In the genomic region with DNA sequence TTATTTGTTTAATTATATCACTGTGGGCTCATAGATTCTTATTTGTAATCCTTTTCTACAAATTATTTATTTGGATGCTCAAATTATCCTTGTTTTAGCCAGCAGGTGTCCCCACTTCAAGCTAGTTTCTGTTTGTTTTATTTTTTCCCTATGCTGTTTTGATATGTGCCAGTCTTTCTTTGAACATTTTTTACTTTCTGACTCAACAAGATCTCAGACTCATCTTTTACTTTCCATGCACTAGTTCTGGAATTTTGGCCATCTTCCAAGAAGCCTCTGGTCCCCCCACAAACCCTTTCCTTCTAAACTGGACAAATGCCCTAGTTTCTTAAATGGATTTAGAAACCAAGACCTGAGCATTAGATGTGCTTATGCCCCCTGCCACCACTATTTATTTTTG, we compare ENCODE assay signal across 9 cellular contexts. TPM values are rescaled to one million over a fixed set of nuclear protein-coding genes. Genes with fewer than 3 reads are reported as not detected.
DNase-seq lines count a peak whose midpoint lies in the region; ATAC-seq and TF ChIP-seq lines count a peak whose summit lies in the region.
"Had no signal": no experiment of that assay in that cellular context is flagged by ENCODE, and none has a peak within 500 bp of the region (broad histone marks: within the 10 kb centered on the region; RNA-seq: fewer than 3 reads in every experiment).

No MANE protein-coding gene starts in this region.

- H3K9me3 Mint-ChIP-seq in activated CD4-positive, alpha-beta memory T cell treated with anti-CD3 and anti-CD28 coated beads for 36 hours, result peaks cover 4% of the 10 kb centered on the region

- H3K4me3 ChIP-seq in AG04449 (ENCODE audit: low read depth, low read length), result no peak overlapping the region

- POLR2A ChIA-PET in AG04449 (lab: Yijun Ruan, JAX), result no interaction called here
- POLR2A ChIA-PET in activated CD4-positive, alpha-beta memory T cell treated with anti-CD3 and anti-CD28 coated beads for 36 hours (lab: Charles Lee), result interaction anchor here (1.0 kb wide), 1 partner anchor 17 kb away, joined by 3 read pairs; a partner anchor contains a TSS

- H3K4me1 Mint-ChIP-seq in activated CD4-positive, alpha-beta memory T cell treated with anti-CD3 and anti-CD28 coated beads for 36 hours (ENCODE audit: low read depth), result peaks cover 4% of the 10 kb centered on the region
- H3K4me1 Mint-ChIP-seq: memory B cell had no signal

- no peak for ATAC-seq in HG03196 (IDR thresholded peaks at IDR 0.05; ENCODE audit: unreplicated experiment)
- ATAC-seq in HG03045 (IDR thresholded peaks at IDR 0.05; ENCODE audit: unreplicated experiment), result no peak

- TF ChIP-seq CTCF in AG04449 (IDR thresholded peaks at IDR 0.05; ENCODE audit: insufficient read depth, low read length, missing control alignments) (peak; percentile 15), GM13977 (IDR thresholded peaks at IDR 0.05; ENCODE audit: extremely low read depth, insufficient read depth, missing control alignments) (peak; percentile 39)

- DNase-seq in AG04449 (ENCODE audit: low read depth, low spot score) (no peak), GM13977 (ENCODE audit: low spot score) (peak; percentile 24), SK-MEL-5 (ENCODE audit: low read depth, low spot score) (peak; percentile 32), glomerular visceral epithelial cell (ENCODE audit: extremely low spot score) (peak; percentile 45), T1000 (lab: John Stamatoyannopoulos, UW) (no peak)
- no peak for DNase-seq in activated CD4-positive, alpha-beta memory T cell treated with anti-CD3 and anti-CD28 coated beads for 36 hours

- no peak overlapping the region for H3K4me3 Mint-ChIP-seq in activated CD4-positive, alpha-beta memory T cell treated with anti-CD3 and anti-CD28 coated beads for 36 hours
- H3K4me3 Mint-ChIP-seq: memory B cell had no signal

- in situ Hi-C loops in GM13977 (cut with MboI; ENCODE audit: low pct_unique_long_range_greater_than_20kb, low sequenced_read_pairs, unreplicated experiment) (loop anchor here (25.0 kb wide), 1 partner anchor 373 kb away; a partner anchor contains a TSS), SK-MEL-5 (cut with HindIII; ENCODE audit: low pct_unique_long_range_greater_than_20kb, low sequenced_read_pairs) (no loop called here)

- H3K36me3 Mint-ChIP-seq in activated CD4-positive, alpha-beta memory T cell treated with anti-CD3 and anti-CD28 coated beads for 36 hours, result no peaks in the 10 kb centered on the region
- H3K36me3 Mint-ChIP-seq: memory B cell had no signal

- intact Hi-C loops in activated CD4-positive, alpha-beta memory T cell treated with anti-CD3 and anti-CD28 coated beads for 36 hours (cut with micrococcal nuclease), result loop anchor here (1.0 kb wide), 1 partner anchor 380 kb away; no protein-coding TSS in a partner anchor

- no peak overlapping the region for H3K27ac Mint-ChIP-seq in activated CD4-positive, alpha-beta memory T cell treated with anti-CD3 and anti-CD28 coated beads for 36 hours
- H3K27ac Mint-ChIP-seq: memory B cell had no signal

- CTCF ChIA-PET in AG04449 (lab: Yijun Ruan, JAX), result interaction anchor here (1.0 to 2.9 kb wide), 16 partner anchors 9 to 266 kb away, joined by 3 to 26 read pairs (median 5); a partner anchor contains a TSS
- CTCF ChIA-PET in activated CD4-positive, alpha-beta memory T cell treated with anti-CD3 and anti-CD28 coated beads for 36 hours (lab: Charles Lee), result interaction anchor here (0.6 to 2.2 kb wide), 16 partner anchors 11 to 384 kb away, joined by 3 to 7 read pairs (median 4); a partner anchor contains a TSS

- no peaks in the 10 kb centered on the region for H3K27me3 Mint-ChIP-seq in activated CD4-positive, alpha-beta memory T cell treated with anti-CD3 and anti-CD28 coated beads for 36 hours
- H3K27me3 Mint-ChIP-seq: memory B cell had no signal

RNA-seq across cellular contexts. Expression of a gene that starts 11.5 kb away (rescaled TPM):
- total RNA-seq in SK-MEL-5 (2014; rRNA removed; shearing (Covaris generic)), result 87.7 and 96.3 TPM in 2 replicates
- 91.5 and 94.1 TPM in 2 replicates for polyA plus RNA-seq in SK-MEL-5 (2015; cell fraction: cytosol; rRNA removed)
- 42.3 and 42.6 TPM in 2 replicates for polyA plus RNA-seq in SK-MEL-5 (2015; cell fraction: nucleus; rRNA removed)
- 100 to 1,000 TPM; 136 to 139 TPM for total RNA-seq in activated CD4-positive, alpha-beta memory T cell treated with anti-CD3 and anti-CD28 coated beads for 36 hours

RNA-seq across cellular contexts. Expression of a gene that starts 16.9 kb away (rescaled TPM):
- total RNA-seq in SK-MEL-5 (2014; rRNA removed; shearing (Covaris generic)), result 24.1 and 27.1 TPM in 2 replicates
- polyA plus RNA-seq in SK-MEL-5 (2015; cell fraction: cytosol; rRNA removed), result 19.9 and 23.9 TPM in 2 replicates
- 26.6 and 30.4 TPM in 2 replicates for polyA plus RNA-seq in SK-MEL-5 (2015; cell fraction: nucleus; rRNA removed)
- total RNA-seq in activated CD4-positive, alpha-beta memory T cell treated with anti-CD3 and anti-CD28 coated beads for 36 hours, result 10 to 100 TPM; 45.8 to 49.3 TPM

Comparison
In these comparisons a context has a peak if more than half of its experiments do, and no peak if none do; other contexts are left out.
1. DNase-seq: peak in GM13977 (single experiment), SK-MEL-5 (single experiment) and glomerular visceral epithelial cell (single experiment); none in AG04449 (single experiment), activated CD4-positive, alpha-beta memory T cell treated with anti-CD3 and anti-CD28 coated beads for 36 hours (single experiment) and T1000 (single experiment).